Comparison of ENCODE assay signal across 31 cellular contexts in the genomic region with DNA sequence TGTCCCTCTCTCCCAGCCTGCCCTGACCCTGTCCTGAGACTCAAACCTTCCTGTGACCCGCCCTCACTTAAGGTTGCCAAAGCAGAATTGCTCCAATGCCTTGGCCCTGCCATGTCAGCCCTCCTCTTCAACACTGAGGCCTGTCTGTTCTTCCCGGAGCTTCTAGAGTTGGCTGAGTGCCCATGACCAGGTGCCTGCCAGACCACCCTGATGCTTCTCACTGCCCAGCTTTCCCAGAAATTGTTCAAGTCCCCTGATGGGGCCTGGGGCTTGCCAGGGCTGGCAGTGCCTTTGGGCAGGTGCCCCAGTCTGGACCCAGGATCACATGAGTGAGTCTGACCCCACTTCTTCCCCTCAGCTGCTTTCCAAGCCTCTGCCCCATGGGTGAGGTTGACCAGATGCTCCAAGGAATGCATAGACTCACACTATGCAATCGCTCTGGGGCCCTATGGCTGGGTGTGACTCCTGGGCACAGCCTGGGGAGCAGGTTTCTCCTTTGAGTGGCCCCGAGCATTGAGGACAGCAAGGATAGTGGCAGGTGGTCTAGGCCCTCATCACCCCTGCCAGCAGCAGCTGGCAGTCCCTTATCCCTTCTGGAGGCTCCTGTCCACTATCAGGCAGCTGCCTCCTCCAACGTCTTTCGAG. TPM values are rescaled to one million over a fixed set of nuclear protein-coding genes. Genes with fewer than 3 reads are reported as not detected.
DNase-seq lines count a peak whose midpoint lies in the region; ATAC-seq, FAIRE-seq and TF ChIP-seq lines count a peak whose summit lies in the region.
"Had no signal": no experiment of that assay in that cellular context is flagged by ENCODE, and none has a peak within 500 bp of the region (broad histone marks: within the 10 kb centered on the region; RNA-seq: fewer than 3 reads in every experiment).

No MANE protein-coding gene starts in this region.

- no peak for FAIRE-seq in HepG2 (lab: Jason Lieb, UNC)
- FAIRE-seq: G401.6 had no signal

- no peak for ATAC-seq in HepG2
- ATAC-seq: esophagus mucosa; left lobe of liver; stimulated activated naive CD8-positive, alpha-beta T cell treated with anti-CD3 and anti-CD28 coated beads, Interleukin-15, amount 100 ng/mL, for 72 hours had no signal

- H4K20me1 ChIP-seq in HepG2 (ENCODE audit: insufficient read depth, low read length) = no peaks in the 10 kb centered on the region

- TF ChIP-seq CTCF in HepG2 (CRISPR knock-in tag; IDR thresholded peaks at IDR 0.05) (no peak), stomach (IDR thresholded peaks at IDR 0.05) (no peak), vagina (IDR thresholded peaks at IDR 0.05) (no peak)

- H3K36me3 ChIP-seq in HepG2 (replicated peaks in 1 of 2; ENCODE audit: control insufficient read depth in 1 of 2, insufficient read depth in 2 of 2, low read length in 2 of 2) = no peaks in the 10 kb centered on the region
- no peaks in the 10 kb centered on the region for H3K36me3 ChIP-seq in stomach
- no peaks in the 10 kb centered on the region for H3K36me3 ChIP-seq in vagina
- H3K36me3 ChIP-seq: right atrium auricular region, tibial artery had no signal

- no peaks in the 10 kb centered on the region for H3K79me2 ChIP-seq in HepG2 (ENCODE audit: insufficient read depth, low read length)
- H3K79me2 ChIP-seq: parathyroid adenoma had no signal

- no peak overlapping the region for H2AFZ ChIP-seq in HepG2 (ENCODE audit: low read length)
- H2AFZ ChIP-seq: parathyroid adenoma had no signal

- H3K27ac ChIP-seq in HepG2 (ENCODE audit: extremely low read length, insufficient read depth, low read length) = no peak overlapping the region
- H3K27ac ChIP-seq in stomach = no peak overlapping the region
- H3K27ac ChIP-seq in vagina = no peak overlapping the region
- H3K27ac ChIP-seq: HL-60, parathyroid adenoma, right atrium auricular region, SK-N-MC, tibial artery had no signal

- H3K9me3 ChIP-seq in HepG2 (ENCODE audit: low read length) (no peaks in the 10 kb centered on the region), stomach (no peaks in the 10 kb centered on the region), vagina (no peaks in the 10 kb centered on the region)
- H3K9me3 ChIP-seq: right atrium auricular region, tibial artery had no signal

- intact Hi-C loops in HepG2 (cut with micrococcal nuclease; ENCODE audit: unreplicated experiment) = no loop called here
- intact Hi-C loops in stomach (cut with DNase I; ENCODE audit: low total_unique reads) = no loop called here
- intact Hi-C loops in vagina (cut with DNase I) = no loop called here

- no TSS peak for BruUV-seq in HepG2 (replicated peaks; lab: Mats Ljungman, UMichigan)

- peaks cover 0 to 5% of the 10 kb centered on the region in 2 experiments; a peak in 1 of 5 replicates for H3K27me3 ChIP-seq in HepG2 (ENCODE audit: control insufficient read depth in 1 of 2, insufficient read depth in 2 of 2, low read length in 2 of 2)
- H3K27me3 ChIP-seq in stomach = peaks cover 0 to 17% (median 0%) of the 10 kb centered on the region in 3 donors
- H3K27me3 ChIP-seq in vagina = no peaks in the 10 kb centered on the region
- H3K27me3 ChIP-seq: right atrium auricular region, tibial artery had no signal

- no peak overlapping the region for H3K4me2 ChIP-seq in HepG2 (ENCODE audit: low read depth, low read length)

- no peak for TF ChIP-seq EP300 in HepG2 (IDR thresholded peaks at IDR 0.05; ENCODE audit: low read depth in 2 of 2, low read length in 2 of 2)
- no peak for TF ChIP-seq EP300 in HepG2 (CRISPR knock-in tag; IDR thresholded peaks at IDR 0.05; ENCODE audit: borderline replicate concordance)
- TF ChIP-seq EP300 in stomach (IDR thresholded peaks at IDR 0.05) = no peak

- H3K4me1 ChIP-seq in HepG2 (ENCODE audit: insufficient read depth, low read length) (peaks cover 51% of the 10 kb centered on the region), stomach (peaks cover 0 to 29% (median 24%) of the 10 kb centered on the region in 4 donors), vagina (peaks cover 6% of the 10 kb centered on the region)
- H3K4me1 ChIP-seq: parathyroid adenoma had no signal

- peak; percentile 55 for DNase-seq in activated effector memory CD4-positive, alpha-beta T cell treated with anti-CD3 and anti-CD28 coated beads, Interleukin-2, amount 50 U/mL, for 16 hours
- DNase-seq in activated effector memory CD4-positive, alpha-beta T cell treated with Interleukin-2 at 50 U/mL for 16 hours = no peak
- DNase-seq in RPMI8226 = peak; percentile 7
- no peak for DNase-seq in HepG2 (ENCODE audit: low spot score)
- DNase-seq in stomach = peak; percentile 18
- no peak for DNase-seq in vagina (ENCODE audit: extremely low spot score in 2 of 2)
- DNase-seq in NCI-H2171 treated with DMSO at 0.1 percent for 48 hours (lab: John Stamatoyannopoulos, UW) = no peak
- DNase-seq in NK-92 (lab: John Stamatoyannopoulos, UW; ENCODE audit: unreplicated experiment) = no peak
- DNase-seq: activated CD4-positive, alpha-beta T cell treated with anti-CD3 and anti-CD28 coated beads, Interleukin-2, amount 50 U/mL, for 48 hours; central memory CD4-positive, alpha-beta T cell; COR-L47; DMS53; glutamatergic neuron; HCEC 1CT; NCI-H1417 treated with DMSO at 0.1 percent for 48 hours; NCI-H446 treated with DMSO at 0.1 percent for 48 hours; NK-92 treated with Interleukin-12 subunit alpha and Interleukin-12 subunit beta, amount 100 ng/mL, for 24 hours; stimulated activated CD8-positive, alpha-beta memory T cell treated with anti-CD3 and anti-CD28 coated beads, Interleukin-4, amount 100 ng/mL, for 48 hours; T-helper 1 cell had no signal

- no peak for TF ChIP-seq RAD21 in HepG2 (CRISPR knock-in tag; IDR thresholded peaks at IDR 0.05)

- H3K9ac ChIP-seq in HepG2 (ENCODE audit: insufficient read depth, low read depth, low read length) = no peak overlapping the region
- H3K9ac ChIP-seq: parathyroid adenoma had no signal

- whole genome bisulfite sequencing in HepG2 (ENCODE audit: low lambda C conversion rate) = 28% methylated on average over 4 of the region's 6 CpGs
- 79 to 89% (median 88%) methylated on average over 4 to 6 of the region's 6 CpGs for WGBS in stomach, 5 donors

- TF ChIP-seq POLR2A in HepG2 (IDR thresholded peaks at IDR 0.05; ENCODE audit: insufficient read depth in 1 of 2, low read depth in 2 of 2, low read length in 2 of 2) (no peak), stomach (IDR thresholded peaks at IDR 0.05) (no peak), vagina (IDR thresholded peaks at IDR 0.05) (no peak)

- H3K4me3 ChIP-seq in HepG2 (replicated peaks in 1 of 3; ENCODE audit: insufficient read depth in 1 of 3, low read depth in 2 of 3, low read length in 3 of 3) (no peak overlapping the region), stomach (no peak overlapping the region), vagina (no peak overlapping the region)
- H3K4me3 ChIP-seq: right atrium auricular region, SK-N-MC, tibial artery had no signal

- CTCF ChIA-PET in HepG2 (lab: Yijun Ruan, JAX; ENCODE audit: low intra/inter-chr PET ratio, low total read pairs) = interaction anchor here (1.0 kb wide), 1 partner anchor 28 kb away, joined by 3 read pairs; no protein-coding TSS in a partner anchor

- in situ Hi-C loops in HepG2 (cut with HindIII; ENCODE audit: extremely low pct_ligation_motif_present, low pct_unique_long_range_greater_than_20kb) = no loop called here

- POLR2A ChIA-PET in HepG2 (lab: Yijun Ruan, JAX) = no interaction called here

RNA-seq across cellular contexts. Expression of a gene that starts 3.1 kb away (rescaled TPM):
- total RNA-seq in HepG2 (2016; rRNA removed; fragmentation: Illumina TruSeq; extraction: Trizol) (17.7 and 18.0 TPM in 2 replicates), stomach (100 to 1,000 TPM in 1 of 5 donors, 10 to 100 TPM in 2, 1 to 10 TPM in 2; 8.1 to 564 (median 11.2) TPM), vagina (33.4 TPM)
- total RNA-seq in HepG2 (2016; cell fraction: cytosol; rRNA removed; fragmentation: Illumina TruSeq; extraction: Trizol; ENCODE audit: low read depth) = 4.6 and 5.5 TPM in 2 replicates
- 15.5 and 19.4 TPM in 2 replicates for total RNA-seq in HepG2 (2016; cell fraction: insoluble cytoplasmic fraction; rRNA removed; fragmentation: Illumina TruSeq; extraction: Trizol)
- 12.4 TPM in 2 replicates for total RNA-seq in HepG2 (2016; cell fraction: membrane; rRNA removed; fragmentation: Illumina TruSeq; extraction: Trizol)
- total RNA-seq in HepG2 (2016; cell fraction: nucleus; rRNA removed; fragmentation: Illumina TruSeq; extraction: Trizol) = 15.5 and 17.7 TPM in 2 replicates
- polyA plus RNA-seq in HepG2 (2011; rRNA removed) (16.1 and 16.7 TPM in 2 replicates), stomach (1 to 10 TPM; 3.7 to 5.2 (median 4.7) TPM)
- 7.7 and 8.6 TPM in 2 replicates for polyA plus RNA-seq in HepG2 (2011; cell fraction: cytosol; rRNA removed)
- 55.2 and 72.1 TPM in 2 replicates for polyA plus RNA-seq in HepG2 (2011; cell fraction: nucleus; rRNA removed)
- 36.4 and 42.1 TPM in 2 replicates for polyA plus RNA-seq in HepG2 (2012)
- polyA plus RNA-seq in HepG2 (2016; cell fraction: cytosol; fragmentation: Illumina TruSeq; extraction: Trizol; ENCODE audit: low read depth) = 2.5 and 2.6 TPM in 2 replicates
- 16.3 and 21.7 TPM in 2 replicates for polyA plus RNA-seq in HepG2 (2016; cell fraction: insoluble cytoplasmic fraction; fragmentation: Illumina TruSeq; extraction: Trizol; ENCODE audit: low read depth)
- 8.3 and 8.6 TPM in 2 replicates for polyA plus RNA-seq in HepG2 (2016; cell fraction: membrane; fragmentation: Illumina TruSeq; extraction: Trizol; ENCODE audit: low read depth)
- polyA plus RNA-seq in HepG2 (2016; cell fraction: nucleus; fragmentation: Illumina TruSeq; extraction: Trizol; ENCODE audit: insufficient read depth, low read depth) = 28.7 and 30.7 TPM in 2 replicates
- 0.09 and 29.9 TPM in 2 replicates for polyA minus RNA-seq in HepG2 (2011; rRNA and poly(A)+ RNA removed; ENCODE audit: low replicate concordance)
- 15.4 and 25.3 TPM in 2 replicates for polyA minus RNA-seq in HepG2 (2011; cell fraction: cytosol; rRNA and poly(A)+ RNA removed)
- 36.4 and 40.5 TPM in 2 replicates for polyA minus RNA-seq in HepG2 (2011; cell fraction: nucleus; rRNA and poly(A)+ RNA removed)
- polyA plus RNA-seq: neural cell had no signal

RNA-seq across cellular contexts. Expression of a gene that starts 24.6 kb away (rescaled TPM):
- total RNA-seq in HepG2 (2016; rRNA removed; fragmentation: Illumina TruSeq; extraction: Trizol) = not detected in 2 replicates
- total RNA-seq in HepG2 (2016; cell fraction: cytosol; rRNA removed; fragmentation: Illumina TruSeq; extraction: Trizol; ENCODE audit: low read depth) = not detected in 2 replicates
- total RNA-seq in HepG2 (2016; cell fraction: insoluble cytoplasmic fraction; rRNA removed; fragmentation: Illumina TruSeq; extraction: Trizol) = not detected in 2 replicates
- total RNA-seq in HepG2 (2016; cell fraction: membrane; rRNA removed; fragmentation: Illumina TruSeq; extraction: Trizol) = not detected in 2 replicates
- total RNA-seq in HepG2 (2016; cell fraction: nucleus; rRNA removed; fragmentation: Illumina TruSeq; extraction: Trizol) = not detected in 2 replicates
- polyA plus RNA-seq in HepG2 (2011; rRNA removed) = not detected in 2 replicates
- polyA plus RNA-seq in HepG2 (2011; cell fraction: cytosol; rRNA removed) = not detected in 2 replicates
- not detected in 2 replicates for polyA plus RNA-seq in HepG2 (2011; cell fraction: nucleus; rRNA removed)
- polyA plus RNA-seq in HepG2 (2012) = not detected in 2 replicates
- polyA plus RNA-seq in HepG2 (2016; cell fraction: cytosol; fragmentation: Illumina TruSeq; extraction: Trizol; ENCODE audit: low read depth) = not detected in 2 replicates
- polyA plus RNA-seq in HepG2 (2016; cell fraction: insoluble cytoplasmic fraction; fragmentation: Illumina TruSeq; extraction: Trizol; ENCODE audit: low read depth) = not detected in 2 replicates
- not detected in 2 replicates for polyA plus RNA-seq in HepG2 (2016; cell fraction: membrane; fragmentation: Illumina TruSeq; extraction: Trizol; ENCODE audit: low read depth)
- not detected in 2 replicates for polyA plus RNA-seq in HepG2 (2016; cell fraction: nucleus; fragmentation: Illumina TruSeq; extraction: Trizol; ENCODE audit: insufficient read depth, low read depth)
- polyA minus RNA-seq in HepG2 (2011; rRNA and poly(A)+ RNA removed; ENCODE audit: low replicate concordance) = not detected in 2 replicates
- polyA minus RNA-seq in HepG2 (2011; cell fraction: cytosol; rRNA and poly(A)+ RNA removed) = not detected in 2 replicates
- not detected in 2 replicates for polyA minus RNA-seq in HepG2 (2011; cell fraction: nucleus; rRNA and poly(A)+ RNA removed)
- not detected for total RNA-seq in stomach
- not detected for polyA plus RNA-seq in stomach
- not detected for total RNA-seq in vagina
- total RNA-seq: activated T-helper 2 cell treated with anti-CD3 and anti-CD28 coated beads, Interferon-gamma antibody, Interleukin-2, Interleukin-4, amounts not matched to agents 10 μg/mL and 5 μg/mL and 100 μg/mL, durations not matched to agents 14 hours and 24 hours and 36 hours; esophagus mucosa; fibroblast of villous mesenchyme; left lobe of liver; right atrium auricular region had no signal
- polyA plus RNA-seq: neural cell had no signal

RNA-seq across cellular contexts. Expression of a gene that starts 44.0 kb away (rescaled TPM):
- 11.8 and 14.4 TPM in 2 replicates for total RNA-seq in HepG2 (2016; rRNA removed; fragmentation: Illumina TruSeq; extraction: Trizol)
- total RNA-seq in HepG2 (2016; cell fraction: cytosol; rRNA removed; fragmentation: Illumina TruSeq; extraction: Trizol; ENCODE audit: low read depth) = 3.2 and 3.9 TPM in 2 replicates
- total RNA-seq in HepG2 (2016; cell fraction: insoluble cytoplasmic fraction; rRNA removed; fragmentation: Illumina TruSeq; extraction: Trizol) = 10.9 and 16.2 TPM in 2 replicates
- 5.7 and 5.8 TPM in 2 replicates for total RNA-seq in HepG2 (2016; cell fraction: membrane; rRNA removed; fragmentation: Illumina TruSeq; extraction: Trizol)
- 16.5 and 17.9 TPM in 2 replicates for total RNA-seq in HepG2 (2016; cell fraction: nucleus; rRNA removed; fragmentation: Illumina TruSeq; extraction: Trizol)
- polyA plus RNA-seq in HepG2 (2011; rRNA removed) = 36.9 and 40.7 TPM in 2 replicates
- polyA plus RNA-seq in HepG2 (2011; cell fraction: cytosol; rRNA removed) = 12.8 and 15.9 TPM in 2 replicates
- 96.4 and 108 TPM in 2 replicates for polyA plus RNA-seq in HepG2 (2011; cell fraction: nucleus; rRNA removed)
- 22.1 and 22.9 TPM in 2 replicates for polyA plus RNA-seq in HepG2 (2012)
- polyA plus RNA-seq in HepG2 (2016; cell fraction: cytosol; fragmentation: Illumina TruSeq; extraction: Trizol; ENCODE audit: low read depth) = 1.4 TPM in 2 replicates
- polyA plus RNA-seq in HepG2 (2016; cell fraction: insoluble cytoplasmic fraction; fragmentation: Illumina TruSeq; extraction: Trizol; ENCODE audit: low read depth) = 9.8 and 12.7 TPM in 2 replicates
- 2.8 and 3.2 TPM in 2 replicates for polyA plus RNA-seq in HepG2 (2016; cell fraction: membrane; fragmentation: Illumina TruSeq; extraction: Trizol; ENCODE audit: low read depth)
- polyA plus RNA-seq in HepG2 (2016; cell fraction: nucleus; fragmentation: Illumina TruSeq; extraction: Trizol; ENCODE audit: insufficient read depth, low read depth) = 29.2 and 34.3 TPM in 2 replicates
- 0.44 and 113 TPM in 2 replicates for polyA minus RNA-seq in HepG2 (2011; rRNA and poly(A)+ RNA removed; ENCODE audit: low replicate concordance)
- 17.7 and 20.2 TPM in 2 replicates for polyA minus RNA-seq in HepG2 (2011; cell fraction: cytosol; rRNA and poly(A)+ RNA removed)
- 26.9 and 31.6 TPM in 2 replicates for polyA minus RNA-seq in HepG2 (2011; cell fraction: nucleus; rRNA and poly(A)+ RNA removed)
- 10 to 100 TPM in 3 of 5 donors, 1 to 10 TPM in 2; 4.2 to 30.9 (median 16.9) TPM for total RNA-seq in stomach
- 1 to 10 TPM; 2.6 to 4.2 (median 3.5) TPM for polyA plus RNA-seq in stomach
- 4.9 TPM for total RNA-seq in vagina

Comparison
In these comparisons a context has a peak if more than half of its experiments do, and no peak if none do; other contexts are left out.
1. DNase-seq: peak in activated effector memory CD4-positive, alpha-beta T cell treated with anti-CD3 and anti-CD28 coated beads, Interleukin-2, amount 50 U/mL, for 16 hours (single experiment), RPMI8226 (single experiment) and stomach (single experiment); none in activated effector memory CD4-positive, alpha-beta T cell treated with Interleukin-2 at 50 U/mL for 16 hours (single experiment), HepG2 (single experiment), vagina (0 of 2), NCI-H2171 treated with DMSO at 0.1 percent for 48 hours (single experiment) and NK-92 (single experiment).